ENCODE assay signal across 13 cellular contexts in the genomic region with DNA sequence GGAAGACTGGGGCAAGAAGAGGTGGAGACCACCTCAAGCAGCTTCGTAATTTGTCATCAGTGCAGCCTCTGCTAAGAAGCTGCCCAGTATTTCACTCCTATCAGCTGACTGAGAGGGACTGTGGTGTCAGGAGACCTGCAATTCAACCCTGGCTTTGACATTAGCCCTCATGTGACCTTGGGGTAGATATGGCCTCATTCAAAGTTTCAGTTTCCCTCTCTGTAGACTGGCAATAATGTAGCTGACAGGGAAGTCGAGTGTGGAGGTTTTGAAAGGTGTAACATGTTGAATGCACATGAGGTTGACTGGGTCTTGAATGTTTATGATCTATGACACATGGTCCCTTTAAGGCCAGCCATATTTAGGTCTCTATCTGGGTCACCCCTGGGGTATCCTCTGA. TPM values are rescaled to one million over a fixed set of nuclear protein-coding genes. Genes with fewer than 3 reads are reported as not detected.
DNase-seq lines count a peak whose midpoint lies in the region; ATAC-seq, FAIRE-seq and TF ChIP-seq lines count a peak whose summit lies in the region.
"Had no signal": no experiment of that assay in that cellular context is flagged by ENCODE, and none has a peak within 500 bp of the region (broad histone marks: within the 10 kb centered on the region; RNA-seq: fewer than 3 reads in every experiment).

No MANE protein-coding gene starts in this region.

- no peak for TF ChIP-seq CTCF in H1 (IDR thresholded peaks at IDR 0.05; ENCODE audit: control extremely low read depth in 1 of 3, insufficient read depth in 1 of 3, low read depth in 1 of 3, low read length in 3 of 3)
- TF ChIP-seq CTCF in kidney (IDR thresholded peaks at IDR 0.05; ENCODE audit: borderline replicate concordance, extremely low read depth, insufficient read depth): no peak

- TF ChIP-seq POLR2A in H1 (IDR thresholded peaks at IDR 0.05; ENCODE audit: control extremely low read depth in 1 of 2, low read depth in 2 of 2, low read length in 2 of 2): no peak

- 100% methylated on average over 2 of the region's 2 CpGs; no CpG with 5 or more reads in 1 of the 2 experiments for WGBS in H1 (ENCODE audit: extremely low coverage in 1 of 2, insufficient coverage in 1 of 2, insufficient read length in 1 of 2, insufficient replicate concordance in 2 of 2, low coverage in 1 of 2, low lambda C conversion rate in 2 of 2, missing lambda C conversion rate in 1 of 2), 2 experiments

- no peaks in the 10 kb centered on the region for H3K27me3 ChIP-seq in H1 (replicated peaks in 1 of 4; ENCODE audit: control insufficient read depth in 3 of 4, extremely low read depth in 1 of 4, insufficient read depth in 3 of 4, low read length in 3 of 4)

- CTCF ChIA-PET in H1 (lab: Charles Lee; ENCODE audit: partially characterized antibody): interaction anchor here (1.1 to 4.7 kb wide), 4 partner anchors 8 to 230 kb away, joined by 3 to 27 read pairs (median 6); no protein-coding TSS in a partner anchor

- H3K4ac ChIP-seq in H1 (replicated peaks; ENCODE audit: insufficient read length, low read depth, low read length): no peak overlapping the region

- TF ChIP-seq EP300 in H1 (IDR thresholded peaks at IDR 0.05; ENCODE audit: borderline replicate concordance in 1 of 2, low read depth in 2 of 2, low read length in 2 of 2): no peak

- no peak overlapping the region for H4K91ac ChIP-seq in H1 (replicated peaks; ENCODE audit: insufficient read length, low read length)

- H3K36me3 ChIP-seq in H1 (ENCODE audit: control insufficient read depth in 2 of 4, insufficient read depth in 4 of 4, low read length in 3 of 4) (no peaks in the 10 kb centered on the region), kidney (ENCODE audit: control insufficient read depth in 1 of 2, insufficient read depth in 2 of 2, low read length in 2 of 2) (no peaks in the 10 kb centered on the region)

- H3K4me2 ChIP-seq in H1 (ENCODE audit: insufficient read depth in 1 of 2, low read depth in 2 of 2, low read length in 2 of 2): no peak overlapping the region

- no peak overlapping the region for H2BK15ac ChIP-seq in H1 (ENCODE audit: low read length)

- H3K18ac ChIP-seq in H1 (ENCODE audit: extremely low read depth, low read length): no peak overlapping the region

- ATAC-seq in GM18868 (IDR thresholded peaks at IDR 0.05; ENCODE audit: unreplicated experiment) (peak; percentile 58), GM21576 (IDR thresholded peaks at IDR 0.05; ENCODE audit: unreplicated experiment) (peak; percentile 95), HG03175 (IDR thresholded peaks at IDR 0.05; ENCODE audit: unreplicated experiment) (peak; percentile 89)

- no peak overlapping the region for H2AK5ac ChIP-seq in H1 (ENCODE audit: low read depth, low read length)

- no peak overlapping the region for H2BK12ac ChIP-seq in H1 (ENCODE audit: low read depth, low read length)

- no peak overlapping the region for H2BK5ac ChIP-seq in H1 (ENCODE audit: low read depth, low read length)

- no peak overlapping the region for H3K4me3 ChIP-seq in H1 (ENCODE audit: extremely low read depth in 1 of 4, insufficient read depth in 2 of 4, low read depth in 3 of 4, low read length in 4 of 4)
- H3K4me3 ChIP-seq in kidney (ENCODE audit: low read length in 2 of 2): no peak overlapping the region
- H3K4me3 ChIP-seq: skin epidermis had no signal

- FAIRE-seq in H1 (lab: Jason Lieb, UNC) (no peak), kidney (lab: Jason Lieb, UNC) (no peak)

- H2AFZ ChIP-seq in H1 (ENCODE audit: low read length): 0 out of 2 replicates have a peak overlapping the region, but pooled peaks have one; percentile 4

- H2BK120ac ChIP-seq in H1 (replicated peaks; ENCODE audit: low read depth, low read length): no peak overlapping the region

- H4K5ac ChIP-seq in H1 (ENCODE audit: insufficient read length, low read depth, low read length): no peak overlapping the region

- DNase-seq in H1 (ENCODE audit: low read depth in 1 of 2, low spot score in 2 of 2) (no peak), 8988T (no peak), NCI-H2196 treated with DMSO at 0.1 percent for 48 hours (lab: John Stamatoyannopoulos, UW; ENCODE audit: unreplicated experiment) (no peak), kidney (no peak)
- DNase-seq in activated CD8-positive, alpha-beta memory T cell treated with anti-CD3 and anti-CD28 coated beads for 24 hours: no peak
- DNase-seq: activated B cell treated with CpG ODN at 0.5 μM for 24 hours; central memory CD4-positive, alpha-beta T cell; NCI-H2029 treated with DMSO at 0.1 percent for 48 hours had no signal

- H3K4me1 ChIP-seq in H1 (replicated peaks in 1 of 4; ENCODE audit: control insufficient read depth in 3 of 4, insufficient read depth in 4 of 4, low read length in 3 of 4) (no peaks in the 10 kb centered on the region), kidney (ENCODE audit: control insufficient read depth in 1 of 2, insufficient read depth in 1 of 2, low read depth in 1 of 2, low read length in 2 of 2) (no peaks in the 10 kb centered on the region)

- no peaks in the 10 kb centered on the region for H3K23me2 ChIP-seq in H1 (ENCODE audit: low read depth, low read length)

- no peaks in the 10 kb centered on the region for H3K79me1 ChIP-seq in H1 (ENCODE audit: low read depth, low read length)

- H3K79me2 ChIP-seq in H1 (ENCODE audit: control insufficient read depth in 1 of 2, insufficient read depth in 2 of 2, low read length in 2 of 2): no peaks in the 10 kb centered on the region

- no peaks in the 10 kb centered on the region for H4K20me1 ChIP-seq in H1 (replicated peaks in 1 of 2; ENCODE audit: control insufficient read depth in 1 of 2, insufficient read depth in 2 of 2, low read length in 2 of 2)

- TF ChIP-seq RAD21 in H1 (IDR thresholded peaks at IDR 0.05 in 1 of 2, conservative IDR thresholded peaks at IDR 0.05 in 1 of 2; ENCODE audit: low read depth in 2 of 2, low read length in 2 of 2): no peak

- POLR2A ChIA-PET in H1 (lab: Charles Lee; ENCODE audit: partially characterized antibody): no interaction called here

- intact Hi-C loops in kidney (cut with DNase I): no loop called here

- H4K8ac ChIP-seq in H1 (ENCODE audit: extremely low read depth, insufficient read depth, low read length): no peak overlapping the region

- H3K9ac ChIP-seq in H1 (replicated peaks in 1 of 4; ENCODE audit: extremely low read depth in 1 of 4, low read depth in 3 of 4, low read length in 3 of 4): no peak overlapping the region
- H3K9ac ChIP-seq in kidney (ENCODE audit: low read length in 2 of 2): no peak overlapping the region

- no peak overlapping the region for H3K14ac ChIP-seq in H1 (ENCODE audit: insufficient read length)

- H3K56ac ChIP-seq in H1 (replicated peaks; ENCODE audit: insufficient read length, low read depth, low read length): no peak overlapping the region

- no peak overlapping the region for H2BK20ac ChIP-seq in H1 (ENCODE audit: low read length)

- no peak overlapping the region for H3K23ac ChIP-seq in H1 (ENCODE audit: insufficient read length)

- H3K9me3 ChIP-seq in H1 (ENCODE audit: insufficient read depth in 2 of 2, low read depth in 1 of 2, low read length in 1 of 2) (peaks cover 0 to 4% of the 10 kb centered on the region in 2 experiments; a peak in 1 of 4 replicates), kidney (ENCODE audit: control insufficient read depth in 1 of 2, low read length in 2 of 2) (no peaks in the 10 kb centered on the region)

- H3K27ac ChIP-seq in H1 (ENCODE audit: low read depth, low read length): no peak overlapping the region
- no peak overlapping the region for H3K27ac ChIP-seq in kidney (ENCODE audit: low read depth in 2 of 2, low read length in 2 of 2)

RNA-seq across cellular contexts. Expression of a gene that starts 2.2 kb away (rescaled TPM):
- total RNA-seq in H1 (2021; fragmentation: NEBNext Ultra II Directional; extraction: Animal tissue kit (Norgen Biotek cat#: 25700)): not detected in 2 replicates
- polyA plus RNA-seq in H1 (2011; rRNA removed) (not detected in 2 replicates), kidney (ENCODE audit: insufficient read depth, low read depth, low replicate concordance) (not detected)
- not detected for polyA plus RNA-seq in H1 (2011; cell fraction: cytosol; rRNA removed)
- not detected for polyA plus RNA-seq in H1 (2011; cell fraction: nucleus; rRNA removed)
- polyA plus RNA-seq in H1 (2012, experiment 1 of 2): not detected in 4 replicates
- polyA plus RNA-seq in H1 (2012, experiment 2 of 2): not detected
- polyA plus RNA-seq in H1 (2013, experiment 1 of 2): not detected
- polyA plus RNA-seq in H1 (2013, experiment 2 of 2): not detected
- polyA minus RNA-seq in H1 (2011; rRNA and poly(A)+ RNA removed): not detected in 2 replicates
- not detected for polyA minus RNA-seq in H1 (2011; cell fraction: cytosol; rRNA and poly(A)+ RNA removed)
- polyA minus RNA-seq in H1 (2011; cell fraction: nucleus; rRNA and poly(A)+ RNA removed): not detected
- not detected for total RNA-seq in kidney
- total RNA-seq: activated B cell treated with CpG ODN at 0.5 μM for 24 hours, esophagus mucosa had no signal

RNA-seq across cellular contexts. Expression of a gene that starts 15.6 kb away (rescaled TPM):
- total RNA-seq in H1 (2021; fragmentation: NEBNext Ultra II Directional; extraction: Animal tissue kit (Norgen Biotek cat#: 25700)): not detected in 2 replicates
- polyA plus RNA-seq in H1 (2011; rRNA removed): not detected in 2 replicates
- polyA plus RNA-seq in H1 (2011; cell fraction: cytosol; rRNA removed): not detected
- polyA plus RNA-seq in H1 (2011; cell fraction: nucleus; rRNA removed): not detected
- polyA plus RNA-seq in H1 (2012, experiment 1 of 2): not detected in 4 replicates
- polyA plus RNA-seq in H1 (2012, experiment 2 of 2): not detected
- not detected for polyA plus RNA-seq in H1 (2013, experiment 1 of 2)
- polyA plus RNA-seq in H1 (2013, experiment 2 of 2): not detected
- not detected in 2 replicates for polyA minus RNA-seq in H1 (2011; rRNA and poly(A)+ RNA removed)
- polyA minus RNA-seq in H1 (2011; cell fraction: cytosol; rRNA and poly(A)+ RNA removed): not detected
- not detected for polyA minus RNA-seq in H1 (2011; cell fraction: nucleus; rRNA and poly(A)+ RNA removed)
- not detected for total RNA-seq in kidney
- polyA plus RNA-seq in kidney (ENCODE audit: insufficient read depth, low read depth, low replicate concordance): not detected
- total RNA-seq: activated B cell treated with CpG ODN at 0.5 μM for 24 hours had no signal

RNA-seq across cellular contexts. Expression of a gene that starts 21.2 kb away (rescaled TPM):
- total RNA-seq in H1 (2021; fragmentation: NEBNext Ultra II Directional; extraction: Animal tissue kit (Norgen Biotek cat#: 25700)): not detected in 2 replicates
- polyA plus RNA-seq in H1 (2011; rRNA removed) (not detected in 2 replicates), kidney (ENCODE audit: insufficient read depth, low read depth, low replicate concordance) (not detected)
- not detected for polyA plus RNA-seq in H1 (2011; cell fraction: cytosol; rRNA removed)
- polyA plus RNA-seq in H1 (2011; cell fraction: nucleus; rRNA removed): not detected
- polyA plus RNA-seq in H1 (2012, experiment 1 of 2): not detected in 4 replicates
- not detected for polyA plus RNA-seq in H1 (2012, experiment 2 of 2)
- polyA plus RNA-seq in H1 (2013, experiment 1 of 2): not detected
- not detected for polyA plus RNA-seq in H1 (2013, experiment 2 of 2)
- polyA minus RNA-seq in H1 (2011; rRNA and poly(A)+ RNA removed): not detected in 2 replicates
- not detected for polyA minus RNA-seq in H1 (2011; cell fraction: cytosol; rRNA and poly(A)+ RNA removed)
- not detected for polyA minus RNA-seq in H1 (2011; cell fraction: nucleus; rRNA and poly(A)+ RNA removed)
- total RNA-seq in kidney: not detected
- total RNA-seq: activated B cell treated with CpG ODN at 0.5 μM for 24 hours had no signal

RNA-seq across cellular contexts. Expression of a gene that starts 33.3 kb away (rescaled TPM):
- not detected in 2 replicates for total RNA-seq in H1 (2021; fragmentation: NEBNext Ultra II Directional; extraction: Animal tissue kit (Norgen Biotek cat#: 25700))
- polyA plus RNA-seq in H1 (2011; rRNA removed): not detected in 2 replicates
- not detected for polyA plus RNA-seq in H1 (2011; cell fraction: cytosol; rRNA removed)
- not detected for polyA plus RNA-seq in H1 (2011; cell fraction: nucleus; rRNA removed)
- not detected in 4 replicates for polyA plus RNA-seq in H1 (2012, experiment 1 of 2)
- polyA plus RNA-seq in H1 (2012, experiment 2 of 2): not detected
- not detected for polyA plus RNA-seq in H1 (2013, experiment 1 of 2)
- polyA plus RNA-seq in H1 (2013, experiment 2 of 2): 0.06 TPM
- polyA minus RNA-seq in H1 (2011; rRNA and poly(A)+ RNA removed): not detected in 2 replicates
- polyA minus RNA-seq in H1 (2011; cell fraction: cytosol; rRNA and poly(A)+ RNA removed): not detected
- not detected for polyA minus RNA-seq in H1 (2011; cell fraction: nucleus; rRNA and poly(A)+ RNA removed)
- not detected for total RNA-seq in kidney
- polyA plus RNA-seq in kidney (ENCODE audit: insufficient read depth, low read depth, low replicate concordance): not detected
- total RNA-seq: activated B cell treated with CpG ODN at 0.5 μM for 24 hours had no signal

RNA-seq across cellular contexts. Expression of a gene that starts 59.9 kb away (rescaled TPM):
- total RNA-seq in H1 (2021; fragmentation: NEBNext Ultra II Directional; extraction: Animal tissue kit (Norgen Biotek cat#: 25700)): not detected in 2 replicates
- polyA plus RNA-seq in H1 (2011; rRNA removed) (not detected in 2 replicates), kidney (ENCODE audit: insufficient read depth, low read depth, low replicate concordance) (not detected)
- polyA plus RNA-seq in H1 (2011; cell fraction: cytosol; rRNA removed): not detected
- polyA plus RNA-seq in H1 (2011; cell fraction: nucleus; rRNA removed): not detected
- polyA plus RNA-seq in H1 (2012, experiment 1 of 2): not detected in 4 replicates
- not detected for polyA plus RNA-seq in H1 (2012, experiment 2 of 2)
- polyA plus RNA-seq in H1 (2013, experiment 1 of 2): not detected
- polyA plus RNA-seq in H1 (2013, experiment 2 of 2): not detected
- not detected in 2 replicates for polyA minus RNA-seq in H1 (2011; rRNA and poly(A)+ RNA removed)
- not detected for polyA minus RNA-seq in H1 (2011; cell fraction: cytosol; rRNA and poly(A)+ RNA removed)
- polyA minus RNA-seq in H1 (2011; cell fraction: nucleus; rRNA and poly(A)+ RNA removed): not detected
- not detected for total RNA-seq in kidney
- total RNA-seq: activated B cell treated with CpG ODN at 0.5 μM for 24 hours had no signal
